8 cellular contexts compared by ENCODE assay signal in the genomic region with DNA sequence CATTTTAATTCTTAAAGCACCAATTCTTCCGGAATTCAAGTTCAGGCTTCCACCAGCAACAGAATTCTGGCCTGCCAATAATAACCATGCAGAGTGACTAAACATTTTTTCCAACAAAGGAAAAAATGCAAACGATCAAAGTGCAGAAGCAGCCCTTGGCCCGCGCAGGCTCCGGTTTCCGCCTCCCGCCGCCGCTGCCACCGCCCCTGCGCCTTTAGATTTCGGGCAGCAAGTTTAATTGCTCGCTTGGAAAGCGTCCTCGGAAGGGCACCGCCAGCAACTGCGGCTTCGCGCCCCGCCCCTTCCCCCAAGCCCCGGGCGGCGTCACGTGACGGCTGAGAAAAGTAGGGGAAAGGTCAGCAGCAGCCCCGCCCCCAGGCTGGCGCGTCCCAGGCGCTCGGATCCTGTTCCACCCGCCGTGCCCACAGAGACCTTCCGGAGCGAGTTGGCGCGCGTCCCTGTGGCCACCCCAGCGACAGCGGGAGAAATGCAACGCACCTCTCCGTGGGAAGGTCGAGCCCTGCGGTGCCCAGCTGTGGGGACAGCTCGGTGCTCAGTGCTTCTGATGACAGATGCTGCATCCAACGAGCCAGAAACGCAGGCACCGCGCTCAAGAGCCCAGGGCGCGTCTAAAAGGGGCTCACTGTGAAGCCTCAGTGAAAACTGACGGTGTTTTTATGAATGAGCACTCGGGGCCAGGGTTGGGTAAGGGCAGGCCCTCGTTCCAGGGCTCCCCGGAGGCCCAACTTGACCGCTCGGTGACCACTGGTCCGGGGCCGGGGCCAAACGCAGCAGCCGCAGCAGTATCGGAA. TPM values are rescaled to one million over a fixed set of nuclear protein-coding genes. Genes with fewer than 3 reads are reported as not detected.
DNase-seq lines count a peak whose midpoint lies in the region; ATAC-seq and TF ChIP-seq lines count a peak whose summit lies in the region.

No MANE protein-coding gene starts in this region.

- peaks cover 42% of the 10 kb centered on the region for H3K27me3 Mint-ChIP-seq in neural progenitor cell (ENCODE audit: insufficient read depth, low read depth)

- H3K36me3 Mint-ChIP-seq in neural progenitor cell: no peaks in the 10 kb centered on the region

- H3K9me3 ChIP-seq in MG63: no peaks in the 10 kb centered on the region
- no peaks in the 10 kb centered on the region for H3K9me3 ChIP-seq in neural progenitor cell (ENCODE audit: low read depth)
- no peaks in the 10 kb centered on the region for H3K9me3 ChIP-seq in stomach

- H3K36me3 ChIP-seq in MG63: peaks cover 26% of the 10 kb centered on the region
- no peaks in the 10 kb centered on the region for H3K36me3 ChIP-seq in neural progenitor cell
- H3K36me3 ChIP-seq in stomach: peaks cover 0 to 8% (median 0%) of the 10 kb centered on the region in 4 donors

- H3K27ac Mint-ChIP-seq in neural progenitor cell: no peak overlapping the region

- H3K4me1 ChIP-seq in neural progenitor cell (peaks cover 10% of the 10 kb centered on the region), stomach (peaks cover 63 to 92% (median 86%) of the 10 kb centered on the region in 4 donors)

- no peak for TF ChIP-seq CTCF in neural progenitor cell (IDR thresholded peaks at IDR 0.05)
- TF ChIP-seq CTCF in stomach (IDR thresholded peaks at IDR 0.05): no peak

- H3K4me3 ChIP-seq in MG63 (peak overlapping the region; percentile 86), neural progenitor cell (peak overlapping the region; percentile 39), stomach (peak overlapping the region; percentile 70 to 98 (median 88))

- peaks cover 32% of the 10 kb centered on the region for H3K4me1 Mint-ChIP-seq in neural progenitor cell

- no peak for TF ChIP-seq POLR2A in stomach (IDR thresholded peaks at IDR 0.05)

- peak; percentile 94 for DNase-seq in D341Med (ENCODE audit: low spot score)
- DNase-seq in MG63: peak; percentile 96
- peak; percentile 90 for DNase-seq in SIG-M5 treated with dmso at 0.1 percent for 504 hours (lab: John Stamatoyannopoulos, UW; ENCODE audit: unreplicated experiment)
- DNase-seq in activated naive CD4-positive, alpha-beta T cell (lab: John Stamatoyannopoulos, UW): peak; percentile 75 to 94 (median 85)
- DNase-seq in foreskin melanocyte: peak; percentile 86
- DNase-seq in neural progenitor cell (ENCODE audit: low spot score): peak; percentile 97
- peak; percentile 98 for DNase-seq in stomach

- H3K4me3 Mint-ChIP-seq in neural progenitor cell: peak overlapping the region; percentile 79

- H3K79me2 ChIP-seq in neural progenitor cell (ENCODE audit: low read depth): no peaks in the 10 kb centered on the region

- intact Hi-C loops in stomach (cut with DNase I; ENCODE audit: low total_unique reads): no loop called here

- ATAC-seq in GM21529 (IDR thresholded peaks at IDR 0.05; ENCODE audit: unreplicated experiment): peak; percentile 39

- H3K27me3 ChIP-seq in MG63: no peaks in the 10 kb centered on the region
- peaks cover 97% of the 10 kb centered on the region for H3K27me3 ChIP-seq in neural progenitor cell
- no peaks in the 10 kb centered on the region for H3K27me3 ChIP-seq in stomach

- peaks cover 25% of the 10 kb centered on the region for H3F3A ChIP-seq in neural progenitor cell (ENCODE audit: low read depth)

- H3K9ac ChIP-seq in neural progenitor cell: no peak overlapping the region

- H2AFZ ChIP-seq in neural progenitor cell (replicated peaks): no peak overlapping the region

- 1% methylated on average over 35 to 61 of the region's 61 CpGs for WGBS in stomach, 5 donors

- H3K27ac ChIP-seq in neural progenitor cell (no peak overlapping the region), stomach (peak overlapping the region; percentile 85 to 98 (median 97))

- peaks cover 50% of the 10 kb centered on the region for H4K20me1 ChIP-seq in neural progenitor cell (ENCODE audit: low read depth)

- H3K4me2 ChIP-seq in neural progenitor cell: peak overlapping the region; percentile 76

- no peaks in the 10 kb centered on the region for H3K9me3 Mint-ChIP-seq in neural progenitor cell

- no peak for TF ChIP-seq EP300 in stomach (IDR thresholded peaks at IDR 0.05)

RNA-seq across cellular contexts. Expression of a gene that starts 2.5 kb away (rescaled TPM):
- 43.6 and 59.5 TPM in 2 replicates for total RNA-seq in MG63 (2014; rRNA removed; shearing (Covaris generic); ENCODE audit: low replicate concordance)
- total RNA-seq in neural progenitor cell (ENCODE audit: low replicate concordance) (0.64 and 0.90 TPM in 2 replicates), stomach (100 to 1,000 TPM in 1 of 5 donors, 10 to 100 TPM in 4; 17.0 to 103 (median 61.7) TPM)
- 10 to 100 TPM in 2 of 3 donors, 1 to 10 TPM in 1; 7.0 to 10.5 (median 10.3) TPM for polyA plus RNA-seq in stomach
